ENCODE assay signal across 22 cellular contexts in the genomic region with DNA sequence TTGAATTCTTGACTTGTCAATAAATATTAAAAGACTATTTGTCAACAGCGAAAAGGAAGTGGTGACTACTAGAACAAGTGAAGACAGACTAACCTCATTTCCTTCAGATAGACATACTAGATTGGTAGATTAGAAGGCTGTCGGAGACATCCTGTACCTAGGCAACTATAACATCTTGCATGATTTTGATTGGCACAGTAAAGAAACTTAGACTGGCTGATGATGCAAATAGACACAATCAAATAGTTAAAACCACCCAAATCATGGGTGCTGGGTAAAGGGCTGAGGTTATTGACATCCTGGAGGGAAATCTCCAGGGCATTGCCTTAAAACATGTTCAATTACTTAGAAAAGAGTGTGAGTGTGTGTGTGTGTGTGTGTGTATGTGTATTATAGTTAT.
DNase-seq lines count a peak whose midpoint lies in the region; ATAC-seq and TF ChIP-seq lines count a peak whose summit lies in the region.
"Had no signal": no experiment of that assay in that cellular context is flagged by ENCODE, and none has a peak within 500 bp of the region (broad histone marks: within the 10 kb centered on the region; RNA-seq: fewer than 3 reads in every experiment).

No MANE protein-coding gene starts in this region.

- no peaks in the 10 kb centered on the region for H3K36me3 ChIP-seq in CD8-positive, alpha-beta memory T cell (ENCODE audit: insufficient read depth, low read length)
- H3K36me3 ChIP-seq: tibial artery had no signal

- intact Hi-C loops in activated CD4-positive, alpha-beta T cell treated with anti-CD3 and anti-CD28 coated beads for 36 hours (cut with DNase I, micrococcal nuclease), result no loop called here
- intact Hi-C loops in natural killer cell (cut with micrococcal nuclease), result loop anchor here (1.0 to 10.0 kb wide), 3 partner anchors 27 to 474 kb away; partner anchors contain the start of gene IVNS1ABP

- no peaks in the 10 kb centered on the region for H3K27me3 ChIP-seq in CD8-positive, alpha-beta memory T cell (ENCODE audit: insufficient read depth, low read length, poor library complexity, severe bottlenecking)
- H3K27me3 ChIP-seq: tibial artery had no signal

- H3K27ac Mint-ChIP-seq in activated CD4-positive, alpha-beta T cell treated with anti-CD3 and anti-CD28 coated beads, Interleukin-2, amount 10 ng/mL, durations not matched to agents 7 days and 5 days, result peak overlapping the region; percentile 78
- no peak overlapping the region for H3K27ac Mint-ChIP-seq in activated CD4-positive, alpha-beta T cell treated with anti-CD3 and anti-CD28 coated beads for 36 hours
- peak overlapping the region; percentile 89 to 99 (median 96) for H3K27ac Mint-ChIP-seq in CD8-positive, alpha-beta memory T cell
- H3K27ac Mint-ChIP-seq in activated CD8-positive, alpha-beta T cell treated with anti-CD3 and anti-CD28 coated beads, Interleukin-2, amount 10 ng/mL, durations not matched to agents 7 days and 5 days, result peak overlapping the region; percentile 69
- peak overlapping the region; percentile 95 to 96 for H3K27ac Mint-ChIP-seq in natural killer cell
- H3K27ac Mint-ChIP-seq: activated naive CD4-positive, alpha-beta T cell treated with anti-CD3 and anti-CD28 coated beads, Interleukin-2, amount 50 U/mL, for 24 hours; H9; mesothelial cell of epicardium; stimulated activated memory B cell treated with anti-CD40 and anti-IgM and Interleukin-4, amounts not matched to agents 10 μg/mL and 1 μg/mL and 100 μg/mL, for 72 hours had no signal

- H3K4me1 ChIP-seq in CD8-positive, alpha-beta memory T cell (ENCODE audit: insufficient read depth, low read length), result peaks cover 36% of the 10 kb centered on the region

- CTCF ChIA-PET in activated CD4-positive, alpha-beta T cell treated with anti-CD3 and anti-CD28 coated beads, Interleukin-2, amount 10 ng/mL, durations not matched to agents 7 days and 5 days (lab: Charles Lee), result interaction anchor here (0.6 kb wide), 1 partner anchor 139 kb away, joined by 3 read pairs; no protein-coding TSS in a partner anchor
- CTCF ChIA-PET in activated CD4-positive, alpha-beta T cell treated with anti-CD3 and anti-CD28 coated beads for 36 hours (lab: Charles Lee), result interaction anchor here (0.6 kb wide), 1 partner anchor 152 kb away, joined by 3 read pairs; no protein-coding TSS in a partner anchor
- CTCF ChIA-PET in CD8-positive, alpha-beta memory T cell (lab: Charles Lee), result interaction anchor here (0.9 to 1.4 kb wide), 2 partner anchors 26 to 35 kb away, joined by 4 read pairs; no protein-coding TSS in a partner anchor
- CTCF ChIA-PET in activated CD8-positive, alpha-beta T cell treated with anti-CD3 and anti-CD28 coated beads, Interleukin-2, amount 10 ng/mL, durations not matched to agents 7 days and 5 days (lab: Charles Lee), result no interaction called here

- no peak overlapping the region for H3K4me3 Mint-ChIP-seq in activated CD4-positive, alpha-beta T cell treated with anti-CD3 and anti-CD28 coated beads, Interleukin-2, amount 10 ng/mL, durations not matched to agents 7 days and 5 days
- no peak overlapping the region for H3K4me3 Mint-ChIP-seq in activated CD4-positive, alpha-beta T cell treated with anti-CD3 and anti-CD28 coated beads for 36 hours
- H3K4me3 Mint-ChIP-seq in CD8-positive, alpha-beta memory T cell, result peak overlapping the region; percentile 41 to 72 (median 61)
- H3K4me3 Mint-ChIP-seq in activated CD8-positive, alpha-beta T cell treated with anti-CD3 and anti-CD28 coated beads, Interleukin-2, amount 10 ng/mL, durations not matched to agents 7 days and 5 days, result no peak overlapping the region
- H3K4me3 Mint-ChIP-seq in natural killer cell, result peak overlapping the region; percentile 80
- H3K4me3 Mint-ChIP-seq: activated naive CD4-positive, alpha-beta T cell treated with anti-CD3 and anti-CD28 coated beads, Interleukin-2, amount 50 U/mL, for 24 hours; H9; mesothelial cell of epicardium; stimulated activated memory B cell treated with anti-CD40 and anti-IgM and Interleukin-4, amounts not matched to agents 10 μg/mL and 1 μg/mL and 100 μg/mL, for 72 hours had no signal

- H3K27ac ChIP-seq in CD8-positive, alpha-beta memory T cell (ENCODE audit: low read depth, low read length), result peak overlapping the region; percentile 68
- H3K27ac ChIP-seq: coronary artery, SK-N-MC had no signal

- peaks cover 10% of the 10 kb centered on the region for H3K9me3 Mint-ChIP-seq in activated CD4-positive, alpha-beta T cell treated with anti-CD3 and anti-CD28 coated beads, Interleukin-2, amount 10 ng/mL, durations not matched to agents 7 days and 5 days
- no peaks in the 10 kb centered on the region for H3K9me3 Mint-ChIP-seq in activated CD4-positive, alpha-beta T cell treated with anti-CD3 and anti-CD28 coated beads for 36 hours (ENCODE audit: low read depth)
- no peaks in the 10 kb centered on the region for H3K9me3 Mint-ChIP-seq in CD8-positive, alpha-beta memory T cell
- no peaks in the 10 kb centered on the region for H3K9me3 Mint-ChIP-seq in activated CD8-positive, alpha-beta T cell treated with anti-CD3 and anti-CD28 coated beads, Interleukin-2, amount 10 ng/mL, durations not matched to agents 7 days and 5 days (ENCODE audit: insufficient read depth)
- H3K9me3 Mint-ChIP-seq in natural killer cell, result no peaks in the 10 kb centered on the region
- H3K9me3 Mint-ChIP-seq: activated naive CD4-positive, alpha-beta T cell treated with anti-CD3 and anti-CD28 coated beads, Interleukin-2, amount 50 U/mL, for 24 hours; mesothelial cell of epicardium; stimulated activated memory B cell treated with anti-CD40 and anti-IgM and Interleukin-4, amounts not matched to agents 10 μg/mL and 1 μg/mL and 100 μg/mL, for 72 hours had no signal

- TF ChIP-seq CTCF in natural killer cell (IDR thresholded peaks at IDR 0.05) (no peak), foreskin fibroblast (IDR thresholded peaks at IDR 0.05; ENCODE audit: low read depth, low read length) (no peak)

- H3K4me1 Mint-ChIP-seq in activated CD4-positive, alpha-beta T cell treated with anti-CD3 and anti-CD28 coated beads, Interleukin-2, amount 10 ng/mL, durations not matched to agents 7 days and 5 days, result peaks cover 48% of the 10 kb centered on the region
- peaks cover 33% of the 10 kb centered on the region for H3K4me1 Mint-ChIP-seq in activated CD4-positive, alpha-beta T cell treated with anti-CD3 and anti-CD28 coated beads for 36 hours
- H3K4me1 Mint-ChIP-seq in CD8-positive, alpha-beta memory T cell, result peaks cover 47 to 71% (median 66%) of the 10 kb centered on the region in 3 donors
- H3K4me1 Mint-ChIP-seq in activated CD8-positive, alpha-beta T cell treated with anti-CD3 and anti-CD28 coated beads, Interleukin-2, amount 10 ng/mL, durations not matched to agents 7 days and 5 days (ENCODE audit: low read depth), result peaks cover 40% of the 10 kb centered on the region
- peaks cover 41 to 43% of the 10 kb centered on the region in 2 donors for H3K4me1 Mint-ChIP-seq in natural killer cell

- POLR2A ChIA-PET in activated CD4-positive, alpha-beta T cell treated with anti-CD3 and anti-CD28 coated beads, Interleukin-2, amount 10 ng/mL, durations not matched to agents 7 days and 5 days (lab: Charles Lee), result no interaction called here
- POLR2A ChIA-PET in activated CD4-positive, alpha-beta T cell treated with anti-CD3 and anti-CD28 coated beads for 36 hours (lab: Charles Lee), result interaction anchor here (0.5 kb wide), 1 partner anchor 19 kb away, joined by 6 read pairs; no protein-coding TSS in a partner anchor
- POLR2A ChIA-PET in CD8-positive, alpha-beta memory T cell (lab: Charles Lee), result interaction anchor here (0.6 kb wide), 1 partner anchor 488 kb away, joined by 5 read pairs; no protein-coding TSS in a partner anchor
- POLR2A ChIA-PET in activated CD8-positive, alpha-beta T cell treated with anti-CD3 and anti-CD28 coated beads, Interleukin-2, amount 10 ng/mL, durations not matched to agents 7 days and 5 days (lab: Charles Lee), result no interaction called here

- peak; percentile 33 for DNase-seq in activated CD4-positive, alpha-beta T cell treated with anti-CD3 and anti-CD28 coated beads, Interleukin-2, amount 10 ng/mL, durations not matched to agents 7 days and 5 days
- no peak for DNase-seq in activated CD4-positive, alpha-beta T cell treated with anti-CD3 and anti-CD28 coated beads for 36 hours
- peak in 4 of 5 donors; percentile 6 to 86 (median 46) for DNase-seq in CD8-positive, alpha-beta memory T cell
- peak; percentile 28 for DNase-seq in activated CD8-positive, alpha-beta T cell treated with anti-CD3 and anti-CD28 coated beads, Interleukin-2, amount 10 ng/mL, durations not matched to agents 7 days and 5 days
- DNase-seq in natural killer cell, result no peak
- DNase-seq in foreskin fibroblast, result no peak
- no peak for DNase-seq in DMS79 (lab: John Stamatoyannopoulos, UW)
- DNase-seq: ACHN; H9; hypothalamus; kidney glomerular epithelial cell; NCI-H1694; NCI-H446; NK-92 treated with Interleukin-12 subunit alpha and Interleukin-12 subunit beta, amount 100 ng/mL, for 24 hours; stimulated activated CD4-positive, alpha-beta T cell treated with anti-CD3 and anti-CD28 coated beads, Interleukin-15, amount 100 ng/mL, for 24 hours; tibial artery had no signal

- peaks cover 43% of the 10 kb centered on the region for H3K36me3 Mint-ChIP-seq in activated CD4-positive, alpha-beta T cell treated with anti-CD3 and anti-CD28 coated beads, Interleukin-2, amount 10 ng/mL, durations not matched to agents 7 days and 5 days (ENCODE audit: low read depth)
- H3K36me3 Mint-ChIP-seq in activated CD4-positive, alpha-beta T cell treated with anti-CD3 and anti-CD28 coated beads for 36 hours (ENCODE audit: low read depth), result peaks cover 3% of the 10 kb centered on the region
- H3K36me3 Mint-ChIP-seq in CD8-positive, alpha-beta memory T cell, result peaks cover 12 to 17% (median 14%) of the 10 kb centered on the region in 3 donors
- peaks cover 22% of the 10 kb centered on the region for H3K36me3 Mint-ChIP-seq in activated CD8-positive, alpha-beta T cell treated with anti-CD3 and anti-CD28 coated beads, Interleukin-2, amount 10 ng/mL, durations not matched to agents 7 days and 5 days (ENCODE audit: low read depth)
- peaks cover 8% of the 10 kb centered on the region for H3K36me3 Mint-ChIP-seq in natural killer cell
- H3K36me3 Mint-ChIP-seq: activated naive CD4-positive, alpha-beta T cell treated with anti-CD3 and anti-CD28 coated beads, Interleukin-2, amount 50 U/mL, for 24 hours; mesothelial cell of epicardium; stimulated activated memory B cell treated with anti-CD40 and anti-IgM and Interleukin-4, amounts not matched to agents 10 μg/mL and 1 μg/mL and 100 μg/mL, for 72 hours had no signal

- no peaks in the 10 kb centered on the region for H3K9me3 ChIP-seq in CD8-positive, alpha-beta memory T cell (ENCODE audit: low read length)
- H3K9me3 ChIP-seq: tibial artery had no signal

- no peak for ATAC-seq in activated CD4-positive, alpha-beta T cell treated with anti-CD3 and anti-CD28 coated beads for 36 hours
- ATAC-seq in activated CD8-positive, alpha-beta T cell treated with anti-CD3 and anti-CD28 coated beads, Interleukin-2, amount 10 ng/mL, durations not matched to agents 7 days and 5 days, result peak; percentile 88
- peak; percentile 83 to 96 (median 89) for ATAC-seq in natural killer cell
- no peak for ATAC-seq in GM18858 (IDR thresholded peaks at IDR 0.05; ENCODE audit: unreplicated experiment)
- ATAC-seq: stimulated activated memory B cell treated with anti-CD40 and anti-IgM and Interleukin-4, amounts not matched to agents 10 μg/mL and 1 μg/mL and 100 μg/mL, for 72 hours had no signal

- no peak overlapping the region for H3K4me3 ChIP-seq in CD8-positive, alpha-beta memory T cell (ENCODE audit: low read length)
- no peak overlapping the region for H3K4me3 ChIP-seq in foreskin fibroblast (ENCODE audit: low read depth in 1 of 2, low read length in 2 of 2)
- H3K4me3 ChIP-seq: coronary artery, SK-N-MC, tibial artery had no signal

- H3K27me3 Mint-ChIP-seq in activated CD4-positive, alpha-beta T cell treated with anti-CD3 and anti-CD28 coated beads, Interleukin-2, amount 10 ng/mL, durations not matched to agents 7 days and 5 days, result no peaks in the 10 kb centered on the region
- H3K27me3 Mint-ChIP-seq in activated CD4-positive, alpha-beta T cell treated with anti-CD3 and anti-CD28 coated beads for 36 hours, result no peaks in the 10 kb centered on the region
- no peaks in the 10 kb centered on the region for H3K27me3 Mint-ChIP-seq in CD8-positive, alpha-beta memory T cell
- no peaks in the 10 kb centered on the region for H3K27me3 Mint-ChIP-seq in activated CD8-positive, alpha-beta T cell treated with anti-CD3 and anti-CD28 coated beads, Interleukin-2, amount 10 ng/mL, durations not matched to agents 7 days and 5 days (ENCODE audit: low read depth)
- no peaks in the 10 kb centered on the region for H3K27me3 Mint-ChIP-seq in natural killer cell (ENCODE audit: low read depth in 2 of 2)
- H3K27me3 Mint-ChIP-seq: stimulated activated memory B cell treated with anti-CD40 and anti-IgM and Interleukin-4, amounts not matched to agents 10 μg/mL and 1 μg/mL and 100 μg/mL, for 72 hours had no signal

Comparison
In these comparisons a context has a peak if more than half of its experiments do, and no peak if none do; other contexts are left out.
1. DNase-seq: peak in activated CD4-positive, alpha-beta T cell treated with anti-CD3 and anti-CD28 coated beads, Interleukin-2, amount 10 ng/mL, durations not matched to agents 7 days and 5 days (single experiment), CD8-positive, alpha-beta memory T cell (4 of 5) and activated CD8-positive, alpha-beta T cell treated with anti-CD3 and anti-CD28 coated beads, Interleukin-2, amount 10 ng/mL, durations not matched to agents 7 days and 5 days (single experiment); none in activated CD4-positive, alpha-beta T cell treated with anti-CD3 and anti-CD28 coated beads for 36 hours (single experiment), natural killer cell (single experiment), foreskin fibroblast (0 of 2) and DMS79 (single experiment).
2. POLR2A ChIA-PET loops: an anchor here in activated CD4-positive, alpha-beta T cell treated with anti-CD3 and anti-CD28 coated beads for 36 hours (0.5 kb wide) and CD8-positive, alpha-beta memory T cell (0.6 kb wide); none called in activated CD4-positive, alpha-beta T cell treated with anti-CD3 and anti-CD28 coated beads, Interleukin-2, amount 10 ng/mL, durations not matched to agents 7 days and 5 days and activated CD8-positive, alpha-beta T cell treated with anti-CD3 and anti-CD28 coated beads, Interleukin-2, amount 10 ng/mL, durations not matched to agents 7 days and 5 days.
3. H3K4me3 Mint-ChIP-seq: peak in CD8-positive, alpha-beta memory T cell (7 of 7) and natural killer cell (single experiment); none in activated CD4-positive, alpha-beta T cell treated with anti-CD3 and anti-CD28 coated beads, Interleukin-2, amount 10 ng/mL, durations not matched to agents 7 days and 5 days (single experiment), activated CD4-positive, alpha-beta T cell treated with anti-CD3 and anti-CD28 coated beads for 36 hours (single experiment) and activated CD8-positive, alpha-beta T cell treated with anti-CD3 and anti-CD28 coated beads, Interleukin-2, amount 10 ng/mL, durations not matched to agents 7 days and 5 days (single experiment).
4. ATAC-seq: peak in activated CD8-positive, alpha-beta T cell treated with anti-CD3 and anti-CD28 coated beads, Interleukin-2, amount 10 ng/mL, durations not matched to agents 7 days and 5 days (single experiment) and natural killer cell (3 of 3); none in activated CD4-positive, alpha-beta T cell treated with anti-CD3 and anti-CD28 coated beads for 36 hours (single experiment) and GM18858 (single experiment).